In genomic region chr5:179135441-179136215, GRCh38 we compare ENCODE assay signal across 22 cellular contexts.
"Had no signal": no experiment of that assay in that cellular context is flagged by ENCODE, and none has a peak within 500 bp of the region (broad histone marks: within the 10 kb centered on the region; RNA-seq: fewer than 3 reads in every experiment).

No MANE protein-coding gene starts in this region.

- H3K27ac ChIP-seq: heart left ventricle, pancreas, right lobe of liver, suprapubic skin, transverse colon, upper lobe of right lung, uterus had no signal

- DNase-seq: cortex of kidney; effector memory CD8-positive, alpha-beta T cell; hippocampal formation; kidney glomerular epithelial cell; mesendoderm; midbrain; naive thymus-derived CD4-positive, alpha-beta T cell; occipital lobe; small intestine; stimulated activated CD4-positive, alpha-beta T cell treated with anti-CD3 and anti-CD28 coated beads, Interleukin-12 subunit alpha, Interleukin-12 subunit beta, amount 100 ng/mL, for 4 hours; stimulated activated CD4-positive, alpha-beta T cell treated with anti-CD3 and anti-CD28 coated beads, Interleukin-1b, Interleukin-23, amount 100 ng/mL, for 48 hours; stimulated activated CD4-positive, alpha-beta T cell treated with anti-CD3 and anti-CD28 coated beads, Interleukin-4, amount 100 ng/mL, for 1 hour; stimulated activated CD8-positive, alpha-beta memory T cell treated with anti-CD3 and anti-CD28 coated beads, Interleukin-4, amount 100 ng/mL, for 48 hours; stimulated activated naive CD4-positive, alpha-beta T cell; stimulated activated naive CD8-positive, alpha-beta T cell treated with anti-CD3 and anti-CD28 coated beads, Interleukin-15, amount 100 ng/mL, for 72 hours; transverse colon; upper lobe of right lung; uterus had no signal

- H3K9me3 ChIP-seq: heart left ventricle, pancreas, right lobe of liver, suprapubic skin, transverse colon, upper lobe of right lung, uterus had no signal

- H3K36me3 ChIP-seq: heart left ventricle, pancreas, right lobe of liver, transverse colon, upper lobe of right lung, uterus had no signal

- H3K4me3 ChIP-seq: heart left ventricle, pancreas, right lobe of liver, suprapubic skin, transverse colon, upper lobe of right lung, uterus had no signal

- ATAC-seq: effector memory CD8-positive, alpha-beta T cell; heart left ventricle; naive thymus-derived CD4-positive, alpha-beta T cell; pancreas; right lobe of liver; stimulated activated naive CD8-positive, alpha-beta T cell treated with anti-CD3 and anti-CD28 coated beads, Interleukin-15, amount 100 ng/mL, for 72 hours; upper lobe of right lung had no signal

- H3K27me3 ChIP-seq: heart left ventricle, pancreas, right lobe of liver, transverse colon, upper lobe of right lung, uterus had no signal

- H3K4me1 ChIP-seq: heart left ventricle, pancreas, right lobe of liver, transverse colon, upper lobe of right lung, uterus had no signal
